In the genomic region with DNA sequence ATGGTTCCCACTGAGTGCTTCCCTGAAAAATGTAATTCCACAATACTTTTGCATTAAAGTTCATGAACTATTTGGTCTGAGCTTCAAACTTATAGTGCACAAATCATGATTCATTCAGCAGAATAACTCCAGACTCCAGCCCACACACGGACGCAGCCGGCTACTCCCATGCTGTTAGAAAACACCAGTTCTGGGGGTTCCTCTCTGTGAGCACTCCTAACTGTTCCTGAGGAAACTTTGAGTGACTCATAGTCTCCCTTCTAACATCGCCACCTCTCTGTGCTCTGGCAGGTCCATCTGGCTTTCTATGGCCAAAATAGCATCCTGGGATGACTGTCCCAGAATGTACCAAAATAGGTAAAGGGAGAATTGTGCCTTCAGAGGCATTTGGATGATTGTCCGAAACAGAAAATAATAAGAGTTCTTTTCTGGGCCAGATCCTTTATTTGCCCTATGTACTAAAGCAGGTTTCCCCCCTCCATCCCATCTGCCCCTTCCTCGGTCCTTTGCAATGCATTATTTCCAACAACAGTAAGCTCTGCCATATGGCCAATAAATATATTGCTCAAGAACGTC, we compare ENCODE assay signal across 16 cellular contexts. TPM values are rescaled to one million over a fixed set of nuclear protein-coding genes. Genes with fewer than 3 reads are reported as not detected.
DNase-seq lines count a peak whose midpoint lies in the region; ATAC-seq and TF ChIP-seq lines count a peak whose summit lies in the region.
"Had no signal": no experiment of that assay in that cellular context is flagged by ENCODE, and none has a peak within 500 bp of the region (broad histone marks: within the 10 kb centered on the region; RNA-seq: fewer than 3 reads in every experiment).

No MANE protein-coding gene starts in this region.

- peak overlapping the region in 30 of 59 donors; percentile 10 to 87 (median 72) for H3K27ac ChIP-seq in dorsolateral prefrontal cortex
- H3K27ac ChIP-seq: C4-2B, SJCRH30, transverse colon had no signal

- intact Hi-C loops in dorsolateral prefrontal cortex (cut with DNase I) (loop anchor here in 1 of 2 donors (5.0 to 10.0 kb wide), 2 partner anchors 56 to 241 kb away; no protein-coding TSS in a partner anchor), posterior cingulate gyrus (cut with DNase I) (no loop called here)

- H3K4me3 ChIP-seq in dorsolateral prefrontal cortex: no peak overlapping the region
- H3K4me3 ChIP-seq: SJCRH30, transverse colon had no signal

- peaks cover 0 to 5% (median 0%) of the 10 kb centered on the region in 45 donors for H3K27me3 ChIP-seq in dorsolateral prefrontal cortex
- H3K27me3 ChIP-seq: SJCRH30, transverse colon had no signal

- TF ChIP-seq CTCF in dorsolateral prefrontal cortex (IDR thresholded peaks at IDR 0.05 in 54 of 56, conservative IDR thresholded peaks at IDR 0.05 in 2 of 56; ENCODE audit: low read depth in 1 of 56, partially characterized antibody in 56 of 56): no peak

- peak; percentile 50 for DNase-seq in SIG-M5 treated with dmso at 0.1 percent for 504 hours (lab: John Stamatoyannopoulos, UW; ENCODE audit: unreplicated experiment)
- no peak for DNase-seq in SIG-M5 (lab: John Stamatoyannopoulos, UW)
- peak; percentile 60 for DNase-seq in NCI-H2171 (lab: John Stamatoyannopoulos, UW)
- peak in 6 of 10 donors; percentile 24 to 79 (median 70) for DNase-seq in dorsolateral prefrontal cortex
- peak in 8 of 10 donors; percentile 40 to 92 (median 62) for DNase-seq in posterior cingulate gyrus
- DNase-seq in stimulated activated CD4-positive, alpha-beta T cell treated with anti-CD3 and anti-CD28 coated beads, Interleukin-1b, Interleukin-23, amount 100 ng/mL, for 48 hours: no peak
- no peak for DNase-seq in NCI-H345 (lab: John Stamatoyannopoulos, UW)
- DNase-seq: activated CD8-positive, alpha-beta memory T cell treated with anti-CD3 and anti-CD28 coated beads, Interleukin-2, amount 50 U/mL, for 48 hours; DMS79; foreskin fibroblast; T1000 had no signal

- ATAC-seq in HG02885 (IDR thresholded peaks at IDR 0.05; ENCODE audit: poor library complexity, unreplicated experiment): no peak

RNA-seq across cellular contexts. Expression of gene LY86, which starts 32.3 kb away (rescaled TPM):
- 10 to 100 TPM in 6 of 120 experiments, 1 to 10 TPM in 110, under 1 TPM in 3, not detected in 1; 0.71 to 18.3 (median 4.1) TPM for total RNA-seq in dorsolateral prefrontal cortex
- total RNA-seq: A172, SJCRH30 had no signal

Comparison
In these comparisons a context has a peak if more than half of its experiments do, and no peak if none do; other contexts are left out.
1. DNase-seq: peak in SIG-M5 treated with dmso at 0.1 percent for 504 hours (single experiment), NCI-H2171 (single experiment), dorsolateral prefrontal cortex (6 of 10) and posterior cingulate gyrus (8 of 10); none in SIG-M5 (single experiment), stimulated activated CD4-positive, alpha-beta T cell treated with anti-CD3 and anti-CD28 coated beads, Interleukin-1b, Interleukin-23, amount 100 ng/mL, for 48 hours (single experiment) and NCI-H345 (single experiment).